ENCODE assay signal across 11 cellular contexts in the genomic region with DNA sequence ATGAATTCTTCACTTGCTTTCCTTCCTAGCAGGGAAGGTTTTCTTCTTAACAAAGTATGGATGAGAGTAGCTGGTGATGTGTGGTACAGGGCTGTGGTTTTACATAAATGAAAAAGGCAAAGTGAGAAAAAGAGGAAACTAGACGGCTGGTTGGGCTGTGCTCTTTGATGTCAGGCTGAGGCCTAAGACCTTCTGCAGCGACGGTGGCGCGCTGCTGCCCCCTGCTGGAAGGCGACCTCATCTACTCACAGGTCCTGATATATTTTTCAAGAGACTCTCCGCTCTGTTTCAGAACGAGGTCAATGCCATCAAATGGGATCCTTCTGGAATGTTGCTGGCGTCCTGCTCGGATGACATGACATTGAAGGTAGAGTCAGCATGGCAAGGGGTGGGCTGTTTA.
DNase-seq lines count a peak whose midpoint lies in the region; ATAC-seq and TF ChIP-seq lines count a peak whose summit lies in the region.
"Had no signal": no experiment of that assay in that cellular context is flagged by ENCODE, and none has a peak within 500 bp of the region (broad histone marks: within the 10 kb centered on the region; RNA-seq: fewer than 3 reads in every experiment).

No MANE protein-coding gene starts in this region.

- no peaks in the 10 kb centered on the region for H3K27me3 Mint-ChIP-seq in CD4-positive, alpha-beta T cell
- H3K27me3 Mint-ChIP-seq: activated naive CD8-positive, alpha-beta T cell had no signal

- H3K9me3 ChIP-seq in CD4-positive, alpha-beta T cell (ENCODE audit: control insufficient read depth, low read length): no peaks in the 10 kb centered on the region
- H3K9me3 ChIP-seq in esophagus squamous epithelium: no peaks in the 10 kb centered on the region
- H3K9me3 ChIP-seq: pancreas had no signal

- ATAC-seq in CD4-positive, alpha-beta T cell (ENCODE audit: poor library complexity): peak; percentile 90
- ATAC-seq in HG02610 (IDR thresholded peaks at IDR 0.05; ENCODE audit: unreplicated experiment) (peak; percentile 90), HG03095 (IDR thresholded peaks at IDR 0.05; ENCODE audit: unreplicated experiment) (no peak)
- ATAC-seq: GM12878, pancreas had no signal

- intact Hi-C loops in CD4-positive, alpha-beta T cell (cut with DNase I, micrococcal nuclease): loop anchor here (1.0 kb wide), 1 partner anchor 121 kb away; no protein-coding TSS in a partner anchor
- intact Hi-C loops in esophagus squamous epithelium (cut with DNase I): no loop called here

- no peaks in the 10 kb centered on the region for H3K36me3 Mint-ChIP-seq in CD4-positive, alpha-beta T cell (ENCODE audit: low read depth)
- H3K36me3 Mint-ChIP-seq: activated naive CD8-positive, alpha-beta T cell had no signal

- H3K27ac Mint-ChIP-seq in CD4-positive, alpha-beta T cell: peak overlapping the region; percentile 38

- peak; percentile 64 for TF ChIP-seq CTCF in CD4-positive, alpha-beta T cell (IDR thresholded peaks at IDR 0.05)
- TF ChIP-seq CTCF in esophagus squamous epithelium (IDR thresholded peaks at IDR 0.05): peak in 2 of 6 experiments; percentile 70 to 75

- WGBS in esophagus squamous epithelium, 2 donors: 0% methylated on average over 8 of the region's 10 CpGs; no CpG with 5 or more reads in 1 of the 2 donors

- H3K27me3 ChIP-seq in CD4-positive, alpha-beta T cell (ENCODE audit: control insufficient read depth, insufficient read depth, low read length): no peaks in the 10 kb centered on the region
- no peaks in the 10 kb centered on the region for H3K27me3 ChIP-seq in esophagus squamous epithelium
- H3K27me3 ChIP-seq: pancreas had no signal

- no peak for TF ChIP-seq POLR2A in esophagus squamous epithelium (IDR thresholded peaks at IDR 0.05)

- H3K4me3 ChIP-seq in esophagus squamous epithelium: no peak overlapping the region
- H3K4me3 ChIP-seq: GM12878, pancreas had no signal

- peak in 7 of 10 experiments; percentile 63 to 78 (median 69) for DNase-seq in CD4-positive, alpha-beta T cell
- peak; percentile 63 for DNase-seq in SKM-1 treated with dmso at 0.1 percent for 144 hours (lab: John Stamatoyannopoulos, UW; ENCODE audit: unreplicated experiment)
- peak; percentile 46 for DNase-seq in epidermal melanocyte (ENCODE audit: insufficient read length, low spot score)
- peak in 3 of 4 experiments; percentile 35 to 59 (median 59) for DNase-seq in stimulated activated CD4-positive, alpha-beta T cell treated with anti-CD3 and anti-CD28 coated beads, Interleukin-1b, Interleukin-23, amount 100 ng/mL, for 24 hours (ENCODE audit: low read depth in 4 of 4, low spot score in 1 of 4)
- no peak for DNase-seq in esophagus squamous epithelium (lab: John Stamatoyannopoulos, UW)
- DNase-seq in cerebellar nuclear complex (lab: John Stamatoyannopoulos, UW): no peak

- POLR2A ChIA-PET in CD4-positive, alpha-beta T cell (lab: Charles Lee): interaction anchor here (1.3 kb wide), 1 partner anchor 188 kb away, joined by 5 read pairs; no protein-coding TSS in a partner anchor

- H3K4me3 Mint-ChIP-seq in CD4-positive, alpha-beta T cell: no peak overlapping the region
- H3K4me3 Mint-ChIP-seq: activated naive CD8-positive, alpha-beta T cell had no signal

- H3K27ac ChIP-seq in CD4-positive, alpha-beta T cell (ENCODE audit: low read depth, low read length): no peak overlapping the region
- no peak overlapping the region for H3K27ac ChIP-seq in esophagus squamous epithelium
- H3K27ac ChIP-seq: pancreas had no signal

- no peaks in the 10 kb centered on the region for H3K9me3 Mint-ChIP-seq in CD4-positive, alpha-beta T cell

- CTCF ChIA-PET in CD4-positive, alpha-beta T cell (lab: Charles Lee): no interaction called here

- H3K36me3 ChIP-seq in esophagus squamous epithelium: no peaks in the 10 kb centered on the region
- H3K36me3 ChIP-seq: pancreas had no signal

- H3K4me1 ChIP-seq in esophagus squamous epithelium: no peaks in the 10 kb centered on the region
- H3K4me1 ChIP-seq: pancreas had no signal

- H3K4me1 Mint-ChIP-seq in CD4-positive, alpha-beta T cell (ENCODE audit: low read depth): peaks cover 8% of the 10 kb centered on the region

Comparison
In these comparisons a context has a peak if more than half of its experiments do, and no peak if none do; other contexts are left out.
1. DNase-seq: peak in CD4-positive, alpha-beta T cell (7 of 10), SKM-1 treated with dmso at 0.1 percent for 144 hours (single experiment), epidermal melanocyte (single experiment) and stimulated activated CD4-positive, alpha-beta T cell treated with anti-CD3 and anti-CD28 coated beads, Interleukin-1b, Interleukin-23, amount 100 ng/mL, for 24 hours (3 of 4); none in esophagus squamous epithelium (single experiment) and cerebellar nuclear complex (0 of 2).